In the genomic region with DNA sequence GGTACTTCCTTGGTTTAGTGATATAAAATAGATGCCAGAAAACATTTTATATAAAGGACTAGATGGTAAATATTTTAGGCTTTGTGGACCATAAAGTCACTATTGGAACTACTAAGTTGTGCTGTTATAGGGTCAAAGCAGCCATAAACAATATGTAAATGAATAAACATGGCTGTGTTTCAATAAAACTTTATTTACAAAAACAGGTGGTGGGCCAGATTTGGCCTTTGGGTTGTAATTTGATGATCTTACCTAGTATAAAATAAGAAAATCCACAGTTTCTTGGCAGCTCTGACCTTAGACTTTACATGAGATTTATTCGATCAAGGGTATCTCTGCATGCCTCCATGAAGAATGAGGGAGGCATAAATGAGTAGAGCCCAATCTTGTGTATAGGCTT, we compare ENCODE assay signal across 11 cellular contexts.
"Had no signal": no experiment of that assay in that cellular context is flagged by ENCODE, and none has a peak within 500 bp of the region (broad histone marks: within the 10 kb centered on the region; RNA-seq: fewer than 3 reads in every experiment).

No MANE protein-coding gene starts in this region.

- FAIRE-seq: H1, H54 had no signal

- DNase-seq: GM23248, GOT3, H7, H9, HCEC 1CT, HFFc6 had no signal

- H3K4me1 ChIP-seq: HAP-1 had no signal

- H2AFZ ChIP-seq: GM23248, GM23338 had no signal

- H3K4me3 ChIP-seq: GM23248, GM23338, HAP-1 had no signal

- H3K9ac ChIP-seq: GM23248 had no signal

- ATAC-seq: GM23338, HCT116 had no signal

- H3K4me2 ChIP-seq: GM23338 had no signal

- H3K36me3 ChIP-seq: HAP-1 had no signal

- H3K9me3 ChIP-seq: HAP-1 had no signal

- H3K27ac ChIP-seq: GM23248 had no signal
